14 cellular contexts compared by ENCODE assay signal in the genomic region with DNA sequence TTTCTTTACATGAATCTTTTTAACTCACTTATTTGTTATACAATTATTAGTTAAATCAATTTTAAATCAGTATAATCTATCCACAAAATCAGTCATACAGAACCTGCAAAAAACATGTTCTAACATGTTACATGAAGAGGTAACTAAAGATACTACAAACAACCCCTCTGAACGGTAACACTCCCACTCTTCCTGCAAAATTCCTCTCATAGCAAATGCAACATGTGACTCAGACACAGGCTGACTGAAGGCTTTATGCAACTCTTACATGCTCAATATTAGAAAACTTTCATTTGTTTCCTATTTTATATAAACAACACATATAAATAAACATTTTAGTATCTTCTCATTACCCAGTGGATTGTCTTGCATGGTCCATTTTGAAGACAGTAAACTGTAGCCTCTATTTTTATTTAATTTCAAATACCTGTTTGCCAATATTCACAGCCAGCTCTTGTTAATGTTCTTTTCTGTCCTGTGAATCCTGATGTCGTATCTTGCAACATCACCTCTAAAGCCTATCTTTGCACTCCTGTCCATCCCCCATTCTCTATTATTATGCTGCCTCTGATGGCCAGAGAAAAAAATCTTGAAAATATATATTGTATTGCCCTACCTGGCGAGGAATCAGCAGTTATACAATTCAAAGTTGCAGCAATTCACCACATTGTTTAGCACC.
DNase-seq lines count a peak whose midpoint lies in the region; ATAC-seq and TF ChIP-seq lines count a peak whose summit lies in the region.
"Had no signal": no experiment of that assay in that cellular context is flagged by ENCODE, and none has a peak within 500 bp of the region (broad histone marks: within the 10 kb centered on the region; RNA-seq: fewer than 3 reads in every experiment).

No MANE protein-coding gene starts in this region.

- H3K9me3 Mint-ChIP-seq in activated T-cell treated with anti-CD3 and anti-CD28 coated beads, Interleukin-2, amount 50 U/mL, for 72 hours: peaks cover 1 to 5% of the 10 kb centered on the region in 2 donors
- no peaks in the 10 kb centered on the region for H3K9me3 Mint-ChIP-seq in activated T-cell treated with anti-CD3 and anti-CD28 coated beads, Interleukin-2, amount 50 U/mL, for 24 hours
- peaks cover 0 to 2% of the 10 kb centered on the region in 2 donors for H3K9me3 Mint-ChIP-seq in effector memory CD8-positive, alpha-beta T cell
- H3K9me3 Mint-ChIP-seq: central memory CD8-positive, alpha-beta T cell had no signal

- H3K4me1 Mint-ChIP-seq in activated T-cell treated with anti-CD3 and anti-CD28 coated beads, Interleukin-2, amount 50 U/mL, for 72 hours (ENCODE audit: low read depth): no peaks in the 10 kb centered on the region
- peaks cover 2% of the 10 kb centered on the region for H3K4me1 Mint-ChIP-seq in activated T-cell treated with anti-CD3 and anti-CD28 coated beads, Interleukin-2, amount 50 U/mL, for 24 hours (ENCODE audit: low read depth)
- peaks cover 3 to 4% of the 10 kb centered on the region in 2 donors for H3K4me1 Mint-ChIP-seq in effector memory CD8-positive, alpha-beta T cell (ENCODE audit: low read depth in 2 of 2)
- H3K4me1 Mint-ChIP-seq: central memory CD8-positive, alpha-beta T cell had no signal

- no peak overlapping the region for H3K9ac ChIP-seq in stomach smooth muscle (ENCODE audit: low read length in 2 of 2)

- H3K4me1 ChIP-seq in stomach smooth muscle (ENCODE audit: control insufficient read depth, insufficient read depth, low read length): no peaks in the 10 kb centered on the region
- no peaks in the 10 kb centered on the region for H3K4me1 ChIP-seq in uterus
- H3K4me1 ChIP-seq: Caco-2 had no signal

- H3K36me3 ChIP-seq in stomach smooth muscle (ENCODE audit: control insufficient read depth in 2 of 2, insufficient read depth in 2 of 2, low read length in 2 of 2) (no peaks in the 10 kb centered on the region), uterus (no peaks in the 10 kb centered on the region)

- H3K9me3 ChIP-seq in stomach smooth muscle (ENCODE audit: control insufficient read depth in 2 of 2, low read length in 2 of 2): no peaks in the 10 kb centered on the region
- no peaks in the 10 kb centered on the region for H3K9me3 ChIP-seq in uterus
- H3K9me3 ChIP-seq: Caco-2 had no signal

- peak overlapping the region; percentile 61 for H3K27ac Mint-ChIP-seq in activated T-cell treated with anti-CD3 and anti-CD28 coated beads, Interleukin-2, amount 50 U/mL, for 72 hours
- H3K27ac Mint-ChIP-seq in activated T-cell treated with anti-CD3 and anti-CD28 coated beads, Interleukin-2, amount 50 U/mL, for 24 hours: no peak overlapping the region
- peak overlapping the region in 1 of 2 donors; percentile 5 for H3K27ac Mint-ChIP-seq in effector memory CD8-positive, alpha-beta T cell

- no peaks in the 10 kb centered on the region for H3K27me3 ChIP-seq in stomach smooth muscle (ENCODE audit: control insufficient read depth in 1 of 2, insufficient read depth in 2 of 2, low read length in 2 of 2)
- H3K27me3 ChIP-seq in uterus: no peaks in the 10 kb centered on the region

- H3K27me3 Mint-ChIP-seq in activated T-cell treated with anti-CD3 and anti-CD28 coated beads, Interleukin-2, amount 50 U/mL, for 72 hours (ENCODE audit: low read depth): no peaks in the 10 kb centered on the region
- H3K27me3 Mint-ChIP-seq in activated T-cell treated with anti-CD3 and anti-CD28 coated beads, Interleukin-2, amount 50 U/mL, for 24 hours: peaks cover 12% of the 10 kb centered on the region
- peaks cover 22 to 43% of the 10 kb centered on the region in 2 donors for H3K27me3 Mint-ChIP-seq in effector memory CD8-positive, alpha-beta T cell

- no peak for TF ChIP-seq CTCF in uterus (IDR thresholded peaks at IDR 0.05)

- H3K4me3 ChIP-seq in stomach smooth muscle (ENCODE audit: low read length in 2 of 2): peak overlapping the region; percentile 29 to 42
- H3K4me3 ChIP-seq in uterus: no peak overlapping the region

- H3K36me3 Mint-ChIP-seq in activated T-cell treated with anti-CD3 and anti-CD28 coated beads, Interleukin-2, amount 50 U/mL, for 72 hours (ENCODE audit: insufficient read depth in 2 of 2): peaks cover 0 to 3% of the 10 kb centered on the region in 2 donors
- H3K36me3 Mint-ChIP-seq in activated T-cell treated with anti-CD3 and anti-CD28 coated beads, Interleukin-2, amount 50 U/mL, for 24 hours (ENCODE audit: low read depth): no peaks in the 10 kb centered on the region
- no peaks in the 10 kb centered on the region for H3K36me3 Mint-ChIP-seq in effector memory CD8-positive, alpha-beta T cell (ENCODE audit: insufficient read depth)

- TF ChIP-seq POLR2A in uterus (IDR thresholded peaks at IDR 0.05): no peak

- no peak for DNase-seq in activated T-cell treated with anti-CD3 and anti-CD28 coated beads, Interleukin-2, amount 50 U/mL, for 72 hours
- DNase-seq in activated T-cell treated with anti-CD3 and anti-CD28 coated beads, Interleukin-2, amount 50 U/mL, for 24 hours: no peak
- DNase-seq in effector memory CD8-positive, alpha-beta T cell: no peak
- peak; percentile 49 for DNase-seq in left kidney (ENCODE audit: low read depth, low spot score)
- no peak for DNase-seq in islet precursor cell
- DNase-seq in uterus: no peak
- DNase-seq: 8988T; activated naive CD4-positive, alpha-beta T cell; Caco-2; erythroblast; NCI-H187 treated with DMSO at 0.1 percent for 48 hours had no signal

- no peak overlapping the region for H3K27ac ChIP-seq in stomach smooth muscle (ENCODE audit: low read length)
- H3K27ac ChIP-seq in uterus: no peak overlapping the region

- no peak for ATAC-seq in activated T-cell treated with anti-CD3 and anti-CD28 coated beads, Interleukin-2, amount 50 U/mL, for 72 hours (replicated peaks in 1 of 2)
- ATAC-seq in effector memory CD8-positive, alpha-beta T cell (replicated peaks): no peak
- no peak for ATAC-seq in HG02852 (IDR thresholded peaks at IDR 0.05; ENCODE audit: unreplicated experiment)

- intact Hi-C loops in uterus (cut with DNase I; ENCODE audit: low total_unique reads): no loop called here

- no peak overlapping the region for H3K4me3 Mint-ChIP-seq in activated T-cell treated with anti-CD3 and anti-CD28 coated beads, Interleukin-2, amount 50 U/mL, for 72 hours
- H3K4me3 Mint-ChIP-seq in activated T-cell treated with anti-CD3 and anti-CD28 coated beads, Interleukin-2, amount 50 U/mL, for 24 hours: no peak overlapping the region
- H3K4me3 Mint-ChIP-seq in effector memory CD8-positive, alpha-beta T cell: peak overlapping the region; percentile 24 to 38
- H3K4me3 Mint-ChIP-seq: central memory CD8-positive, alpha-beta T cell had no signal

Comparison
In these comparisons a context has a peak if more than half of its experiments do, and no peak if none do; other contexts are left out.
1. H3K4me3 Mint-ChIP-seq: peak in effector memory CD8-positive, alpha-beta T cell (2 of 2); none in activated T-cell treated with anti-CD3 and anti-CD28 coated beads, Interleukin-2, amount 50 U/mL, for 72 hours (0 of 2) and activated T-cell treated with anti-CD3 and anti-CD28 coated beads, Interleukin-2, amount 50 U/mL, for 24 hours (single experiment).
2. H3K4me3 ChIP-seq: peak in stomach smooth muscle (2 of 2); none in uterus (0 of 2).